8 cellular contexts compared by ENCODE assay signal in the genomic region with DNA sequence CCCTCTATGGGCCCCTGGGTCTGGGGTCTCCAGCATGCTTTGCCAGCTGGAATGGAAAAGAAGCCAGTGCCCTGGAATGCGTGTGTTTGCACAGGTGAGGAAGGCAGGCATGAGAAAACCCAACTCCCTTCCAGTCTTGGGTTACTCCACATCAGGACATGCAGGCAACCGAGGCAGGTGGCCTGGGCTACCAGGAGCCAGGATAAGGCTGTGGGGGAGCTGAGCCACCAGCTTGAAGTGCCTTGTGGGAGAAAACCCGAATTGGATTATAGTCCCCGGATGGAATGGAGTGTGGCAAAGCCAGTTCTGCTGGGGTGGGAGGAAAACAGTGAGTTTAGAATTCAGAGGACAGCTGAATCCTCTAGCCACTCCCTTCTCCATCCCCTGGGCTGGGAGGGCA. TPM values are rescaled to one million over a fixed set of nuclear protein-coding genes. Genes with fewer than 3 reads are reported as not detected.
DNase-seq lines count a peak whose midpoint lies in the region; ATAC-seq, FAIRE-seq and TF ChIP-seq lines count a peak whose summit lies in the region.

No MANE protein-coding gene starts in this region.

- no peak for FAIRE-seq in D721Med (lab: Jason Lieb, UNC)
- FAIRE-seq in HTR-8/SVneo (lab: Jason Lieb, UNC), result no peak

- DNase-seq in D721Med (ENCODE audit: insufficient read length, low spot score) (peak; percentile 85), HTR-8/SVneo (ENCODE audit: insufficient read length, low spot score) (peak; percentile 88), NCI-H774 (lab: John Stamatoyannopoulos, UW) (peak; percentile 95), cardiac fibroblast (ENCODE audit: low read depth in 2 of 2) (peak; percentile 66 to 76), myocyte (ENCODE audit: low read depth) (peak; percentile 65), GOT3 (lab: John Stamatoyannopoulos, UW) (no peak)

- ATAC-seq in HG03469 (IDR thresholded peaks at IDR 0.05; ENCODE audit: unreplicated experiment), result no peak
- ATAC-seq in GM18909 (IDR thresholded peaks at IDR 0.05; ENCODE audit: poor library complexity, unreplicated experiment), result no peak

- no peak overlapping the region for H3K4me3 ChIP-seq in cardiac fibroblast (replicated peaks in 1 of 2; ENCODE audit: low read depth in 2 of 2, low read length in 2 of 2)

- TF ChIP-seq CTCF in D721Med (IDR thresholded peaks at IDR 0.05; ENCODE audit: insufficient read depth, missing control alignments), result no peak
- no peak for TF ChIP-seq CTCF in cardiac fibroblast (IDR thresholded peaks at IDR 0.05; ENCODE audit: low read depth, low read length)

RNA-seq across cellular contexts. Expression of gene SRCIN1, which starts 7.2 kb away (rescaled TPM):
- 0.08 TPM in 1 of 2 replicates, not detected in the other for total RNA-seq in myocyte
- 0.04 TPM for polyA plus RNA-seq in myocyte (2012)
